Comparison of ENCODE assay signal across 8 cellular contexts in the genomic region with DNA sequence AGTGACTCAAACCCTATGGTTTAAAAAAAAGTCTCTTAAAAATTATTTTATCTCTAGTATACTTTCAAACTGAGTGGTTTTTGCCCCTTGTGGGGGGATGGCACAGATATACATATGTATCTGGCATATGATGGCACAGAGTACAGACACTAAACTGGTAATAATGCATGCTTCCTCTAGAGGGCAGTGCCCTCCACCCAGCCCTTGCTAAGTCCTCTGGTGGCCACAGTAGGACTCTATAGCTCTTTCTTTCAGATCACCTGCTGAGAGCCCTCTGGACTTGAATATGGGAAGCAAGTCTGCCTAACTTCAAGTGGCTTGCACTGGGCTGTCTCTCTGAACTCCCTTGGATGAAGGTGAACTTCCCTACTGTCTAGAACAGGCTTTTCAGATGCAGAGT.
DNase-seq lines count a peak whose midpoint lies in the region; ATAC-seq and TF ChIP-seq lines count a peak whose summit lies in the region.

No MANE protein-coding gene starts in this region.

- peak; percentile 1 for DNase-seq in COLO829 (ENCODE audit: low spot score)
- DNase-seq in SK-N-MC (ENCODE audit: low read depth, low spot score): peak; percentile 3
- DNase-seq in fibroblast of pulmonary artery (ENCODE audit: low read depth): peak; percentile 10
- peak; percentile 7 to 17 for DNase-seq in stimulated activated naive CD8-positive, alpha-beta T cell treated with anti-CD3 and anti-CD28 coated beads, Interleukin-15, amount 100 ng/mL, for 72 hours
- no peak for DNase-seq in inferior parietal cortex (ENCODE audit: extremely low spot score)
- DNase-seq in NCI-H1105 treated with DMSO at 0.1 percent for 48 hours (lab: John Stamatoyannopoulos, UW): no peak

- peak; percentile 40 for TF ChIP-seq CTCF in fibroblast of pulmonary artery (IDR thresholded peaks at IDR 0.05; ENCODE audit: low read length, missing control alignments)

- peak; percentile 89 for ATAC-seq in GM18873 (IDR thresholded peaks at IDR 0.05; ENCODE audit: low FRiP score, unreplicated experiment)
- peak; percentile 60 for ATAC-seq in HG03280 (IDR thresholded peaks at IDR 0.05; ENCODE audit: unreplicated experiment)
- peak; percentile 91 for ATAC-seq in stimulated activated naive CD8-positive, alpha-beta T cell treated with anti-CD3 and anti-CD28 coated beads, Interleukin-15, amount 100 ng/mL, for 72 hours

- H3K4me3 ChIP-seq in SK-N-MC: no peak overlapping the region
- no peak overlapping the region for H3K4me3 ChIP-seq in fibroblast of pulmonary artery (replicated peaks; ENCODE audit: low read depth, low read length)

- H3K4me3 Mint-ChIP-seq in stimulated activated naive CD8-positive, alpha-beta T cell treated with anti-CD3 and anti-CD28 coated beads, Interleukin-15, amount 100 ng/mL, for 72 hours: no peak overlapping the region

- no peak overlapping the region for H3K27ac Mint-ChIP-seq in stimulated activated naive CD8-positive, alpha-beta T cell treated with anti-CD3 and anti-CD28 coated beads, Interleukin-15, amount 100 ng/mL, for 72 hours

- H3K36me3 ChIP-seq in SK-N-MC (ENCODE audit: insufficient read depth, low read length): no peaks in the 10 kb centered on the region

- H3K4me1 Mint-ChIP-seq in stimulated activated naive CD8-positive, alpha-beta T cell treated with anti-CD3 and anti-CD28 coated beads, Interleukin-15, amount 100 ng/mL, for 72 hours: peaks cover 13% of the 10 kb centered on the region

- H3K9me3 Mint-ChIP-seq in stimulated activated naive CD8-positive, alpha-beta T cell treated with anti-CD3 and anti-CD28 coated beads, Interleukin-15, amount 100 ng/mL, for 72 hours: no peaks in the 10 kb centered on the region

- no peak overlapping the region for H3K9ac ChIP-seq in SK-N-MC (ENCODE audit: insufficient read length)

- H3K27me3 Mint-ChIP-seq in stimulated activated naive CD8-positive, alpha-beta T cell treated with anti-CD3 and anti-CD28 coated beads, Interleukin-15, amount 100 ng/mL, for 72 hours: peaks cover 19% of the 10 kb centered on the region

- no peaks in the 10 kb centered on the region for H3K9me3 ChIP-seq in SK-N-MC (ENCODE audit: low read depth, low read length)

- H3K27ac ChIP-seq in SK-N-MC: no peak overlapping the region

Comparison
In these comparisons a context has a peak if more than half of its experiments do, and no peak if none do; other contexts are left out.
1. DNase-seq: peak in COLO829 (single experiment), SK-N-MC (single experiment), fibroblast of pulmonary artery (single experiment) and stimulated activated naive CD8-positive, alpha-beta T cell treated with anti-CD3 and anti-CD28 coated beads, Interleukin-15, amount 100 ng/mL, for 72 hours (2 of 2); none in inferior parietal cortex (single experiment) and NCI-H1105 treated with DMSO at 0.1 percent for 48 hours (single experiment).
2. Peak in every context shown above with its lines, with median percentiles within 50 percentile points of each other: ATAC-seq.